In the genomic region with DNA sequence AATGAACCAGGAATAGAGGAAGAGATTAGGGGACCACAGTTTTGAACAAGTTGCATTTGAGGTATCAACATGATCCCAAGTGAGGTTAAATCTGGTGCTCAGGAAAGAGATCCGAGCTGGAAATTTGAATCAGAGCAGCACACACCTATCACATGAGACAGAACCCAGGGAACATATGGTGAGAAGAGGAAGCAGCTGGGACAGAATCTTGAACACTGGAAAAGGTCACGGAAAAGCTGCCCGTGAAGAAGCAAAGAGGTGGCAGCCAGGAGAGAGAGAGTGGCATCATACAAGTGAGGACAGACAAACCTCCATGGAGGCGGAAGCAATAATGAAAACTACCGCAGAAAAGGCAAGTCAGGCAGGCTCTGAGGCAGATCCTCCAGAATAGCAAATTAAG, we compare ENCODE assay signal across 21 cellular contexts. TPM values are rescaled to one million over a fixed set of nuclear protein-coding genes. Genes with fewer than 3 reads are reported as not detected.
A peak's percentile ranks its signal among the peaks of the same experiment; 100 is the strongest.
DNase-seq lines count a peak whose midpoint lies in the region; FAIRE-seq and TF ChIP-seq lines count a peak whose summit lies in the region.
"Had no signal": no experiment of that assay in that cellular context is flagged by ENCODE, and none has a peak within 500 bp of the region (broad histone marks: within the 10 kb centered on the region; RNA-seq: fewer than 3 reads in every experiment).

No MANE protein-coding gene starts in this region.

- no TSS peak for BruUV-seq in Caco-2 (replicated peaks; lab: Mats Ljungman, UMichigan)

- H3K4me1 ChIP-seq in Caco-2 (no peaks in the 10 kb centered on the region), kidney (ENCODE audit: control insufficient read depth in 1 of 2, insufficient read depth in 1 of 2, low read depth in 1 of 2, low read length in 2 of 2) (peaks cover 0 to 3% of the 10 kb centered on the region in 2 donors)
- H3K4me1 ChIP-seq: SJCRH30 had no signal

- peaks cover 6% of the 10 kb centered on the region for H3K4me1 Mint-ChIP-seq in Caco-2 (ENCODE audit: low read depth, unreplicated experiment)

- peaks cover 6% of the 10 kb centered on the region for H3K36me3 Mint-ChIP-seq in Caco-2 (ENCODE audit: insufficient read depth, unreplicated experiment)
- H3K36me3 Mint-ChIP-seq: CD4-positive, CD25-positive, alpha-beta regulatory T cell had no signal

- H3K4me3 Mint-ChIP-seq in Caco-2 (ENCODE audit: unreplicated experiment) = no peak overlapping the region
- H3K4me3 Mint-ChIP-seq: CD4-positive, CD25-positive, alpha-beta regulatory T cell had no signal

- no peak overlapping the region for H3K9ac ChIP-seq in kidney (ENCODE audit: low read length in 2 of 2)

- intact Hi-C loops in Caco-2 (cut with micrococcal nuclease; ENCODE audit: unreplicated experiment) (no loop called here), kidney (cut with DNase I) (no loop called here)

- H3K9me3 Mint-ChIP-seq in Caco-2 (ENCODE audit: unreplicated experiment) = no peaks in the 10 kb centered on the region

- no peak overlapping the region for H3K27ac ChIP-seq in kidney (ENCODE audit: low read depth in 2 of 2, low read length in 2 of 2)
- H3K27ac ChIP-seq: Peyer's patch, SJCRH30 had no signal

- TF ChIP-seq CTCF in Caco-2 (IDR thresholded peaks at IDR 0.05; ENCODE audit: insufficient read depth in 1 of 2, low read depth in 1 of 2, low read length in 1 of 2, severe bottlenecking in 1 of 2, unreplicated experiment in 1 of 2) = no peak
- TF ChIP-seq CTCF in kidney (IDR thresholded peaks at IDR 0.05; ENCODE audit: borderline replicate concordance, extremely low read depth, insufficient read depth) = no peak

- CTCF ChIA-PET in Caco-2 (lab: Charles Lee) = no interaction called here

- H3K4me3 ChIP-seq in Caco-2 (ENCODE audit: low read depth, low read length) (no peak overlapping the region), kidney (ENCODE audit: low read length in 2 of 2) (no peak overlapping the region)
- H3K4me3 ChIP-seq: K562, Peyer's patch, SJCRH30 had no signal

- H3K36me3 ChIP-seq in Caco-2 (ENCODE audit: control insufficient read depth, insufficient read depth, low read length) = no peaks in the 10 kb centered on the region
- H3K36me3 ChIP-seq in kidney (ENCODE audit: control insufficient read depth in 1 of 2, insufficient read depth in 2 of 2, low read length in 2 of 2) = no peaks in the 10 kb centered on the region
- H3K36me3 ChIP-seq: Peyer's patch, SJCRH30 had no signal

- H3K27me3 ChIP-seq in Caco-2 (replicated peaks; ENCODE audit: control insufficient read depth, insufficient read depth, low read length) = no peaks in the 10 kb centered on the region
- H3K27me3 ChIP-seq: Peyer's patch, SJCRH30 had no signal

- no peaks in the 10 kb centered on the region for H3K9me3 ChIP-seq in Caco-2
- no peaks in the 10 kb centered on the region for H3K9me3 ChIP-seq in kidney (ENCODE audit: control insufficient read depth in 1 of 2, low read length in 2 of 2)
- H3K9me3 ChIP-seq: Peyer's patch, SJCRH30 had no signal

- DNase-seq in Caco-2 (no peak), DMS 273 (lab: John Stamatoyannopoulos, UW; ENCODE audit: unreplicated experiment) (peak; percentile 90), NCI-H524 treated with DMSO at 0.1 percent for 48 hours (lab: John Stamatoyannopoulos, UW) (peak; percentile 95), dermis blood vessel endothelial cell (peak; percentile 16), NK-92 (lab: John Stamatoyannopoulos, UW; ENCODE audit: unreplicated experiment) (no peak), hepatic stellate cell (ENCODE audit: low spot score) (no peak), kidney (no peak), HCEC 1CT (no peak)
- DNase-seq: CD4-positive, CD25-positive, alpha-beta regulatory T cell; MM.1S; NCI-H1048; NCI-H1417 treated with DMSO at 0.1 percent for 48 hours; NCI-H1930; NCI-H345; Peyer's patch; SJCRH30; T-helper 1 cell had no signal

- H3K27me3 Mint-ChIP-seq in Caco-2 (ENCODE audit: insufficient read depth, unreplicated experiment) = no peaks in the 10 kb centered on the region
- H3K27me3 Mint-ChIP-seq: CD4-positive, CD25-positive, alpha-beta regulatory T cell had no signal

- H3K27ac Mint-ChIP-seq in Caco-2 (ENCODE audit: unreplicated experiment) = peak overlapping the region; percentile 24
- H3K27ac Mint-ChIP-seq: CD4-positive, CD25-positive, alpha-beta regulatory T cell had no signal

- POLR2A ChIA-PET in Caco-2 (lab: Charles Lee) = no interaction called here

- FAIRE-seq in kidney (lab: Jason Lieb, UNC) = no peak
- FAIRE-seq: G401.6, GM12892, H1, K562 had no signal

RNA-seq across cellular contexts. Expression of a gene that starts 36.1 kb away (rescaled TPM):
- total RNA-seq in Caco-2 (2022) = 11.3 and 11.9 TPM in 2 replicates
- 37.8 and 43.7 TPM in 2 replicates for total RNA-seq in dermis blood vessel endothelial cell
- total RNA-seq in kidney = 19.7 TPM
- 3.5 TPM for polyA plus RNA-seq in kidney (ENCODE audit: insufficient read depth, low read depth, low replicate concordance)

Comparison
In these comparisons a context has a peak if more than half of its experiments do, and no peak if none do; other contexts are left out.
1. DNase-seq: peak in DMS 273 (single experiment), NCI-H524 treated with DMSO at 0.1 percent for 48 hours (single experiment) and dermis blood vessel endothelial cell (single experiment); none in Caco-2 (0 of 2), NK-92 (single experiment), hepatic stellate cell (single experiment), kidney (single experiment) and HCEC 1CT (single experiment).